In genomic region chr11:20459865-20460264, GRCh38 we compare ENCODE assay signal across 20 cellular contexts.
"Had no signal": no experiment of that assay in that cellular context is flagged by ENCODE, and none has a peak within 500 bp of the region (broad histone marks: within the 10 kb centered on the region; RNA-seq: fewer than 3 reads in every experiment).

No MANE protein-coding gene starts in this region.

- H3K9me3 ChIP-seq: gastrocnemius medialis, prostate gland, spleen, upper lobe of left lung had no signal

- H3K27me3 Mint-ChIP-seq: activated B cell treated with CpG ODN at 0.5 μM for 24 hours; activated CD4-positive, alpha-beta T cell treated with anti-CD3 and anti-CD28 coated beads for 36 hours; activated naive CD4-positive, alpha-beta T cell treated with anti-CD3 and anti-CD28 coated beads, Interleukin-2, amount 10 ng/mL, durations not matched to agents 7 days and 5 days; activated naive CD8-positive, alpha-beta T cell treated with anti-CD3 and anti-CD28 coated beads, Interleukin-2, amount 50 U/mL, for 24 hours; brain had no signal

- DNase-seq: activated B cell treated with CpG ODN at 0.5 μM for 24 hours; activated CD4-positive, alpha-beta T cell treated with anti-CD3 and anti-CD28 coated beads for 36 hours; activated CD4-positive, alpha-beta T cell treated with anti-CD3 and anti-CD28 coated beads, Interleukin-2, amount 50 U/mL, for 4 hours; activated CD8-positive, alpha-beta memory T cell treated with anti-CD3 and anti-CD28 coated beads, Interleukin-2, amount 50 U/mL, for 48 hours; activated naive CD4-positive, alpha-beta T cell treated with anti-CD3 and anti-CD28 coated beads, Interleukin-2, amount 10 ng/mL, durations not matched to agents 7 days and 5 days; activated naive CD8-positive, alpha-beta T cell treated with anti-CD3 and anti-CD28 coated beads, Interleukin-2, amount 50 U/mL, for 24 hours; activated T-cell treated with anti-CD3 and anti-CD28 coated beads, Interleukin-2, amount 50 U/mL, for 4 hours; anterior cingulate cortex; gastrocnemius medialis; hippocampal formation; kidney glomerular epithelial cell; midbrain; natural killer cell; spleen; stimulated activated CD4-positive, alpha-beta T cell treated with anti-CD3 and anti-CD28 coated beads, Interleukin-4, amount 100 ng/mL, for 24 hours; stimulated activated naive CD8-positive, alpha-beta T cell treated with anti-CD3 and anti-CD28 coated beads, Interleukin-15, Interleukin-2, amounts not matched to agents 100 U/mL and 50 U/mL, for 24 hours; upper lobe of left lung had no signal

- H3K27ac ChIP-seq: gastrocnemius medialis, prostate gland, spleen, upper lobe of left lung had no signal

- H3K36me3 ChIP-seq: prostate gland had no signal

- H3K4me3 Mint-ChIP-seq: activated B cell treated with CpG ODN at 0.5 μM for 24 hours; activated CD4-positive, alpha-beta T cell treated with anti-CD3 and anti-CD28 coated beads for 36 hours; activated naive CD4-positive, alpha-beta T cell treated with anti-CD3 and anti-CD28 coated beads, Interleukin-2, amount 10 ng/mL, durations not matched to agents 7 days and 5 days; activated naive CD8-positive, alpha-beta T cell treated with anti-CD3 and anti-CD28 coated beads, Interleukin-2, amount 50 U/mL, for 24 hours; activated T-cell treated with anti-CD3 and anti-CD28 coated beads, Interleukin-2, amount 50 U/mL, for 4 hours; brain; natural killer cell; T-helper 2 cell treated with Interferon-gamma antibody and Interleukin-4, amounts not matched to agents 5 μg/mL and 100 μg/mL, for 36 hours had no signal

- H3K4me1 ChIP-seq: gastrocnemius medialis, prostate gland, spleen, upper lobe of left lung had no signal

- H3K27ac Mint-ChIP-seq: activated B cell treated with CpG ODN at 0.5 μM for 24 hours; activated CD4-positive, alpha-beta T cell treated with anti-CD3 and anti-CD28 coated beads for 36 hours; activated naive CD4-positive, alpha-beta T cell treated with anti-CD3 and anti-CD28 coated beads, Interleukin-2, amount 10 ng/mL, durations not matched to agents 7 days and 5 days; activated naive CD8-positive, alpha-beta T cell treated with anti-CD3 and anti-CD28 coated beads, Interleukin-2, amount 50 U/mL, for 24 hours; brain; natural killer cell; T-helper 2 cell treated with Interferon-gamma antibody and Interleukin-4, amounts not matched to agents 5 μg/mL and 100 μg/mL, for 36 hours had no signal

- H3K27me3 ChIP-seq: gastrocnemius medialis, spleen, upper lobe of left lung had no signal

- ATAC-seq: activated CD4-positive, alpha-beta T cell treated with anti-CD3 and anti-CD28 coated beads for 36 hours; activated naive CD8-positive, alpha-beta T cell treated with anti-CD3 and anti-CD28 coated beads, Interleukin-2, amount 50 U/mL, for 24 hours; activated T-cell treated with anti-CD3 and anti-CD28 coated beads, Interleukin-2, amount 50 U/mL, for 4 hours; gastrocnemius medialis; natural killer cell; stimulated activated naive CD8-positive, alpha-beta T cell treated with anti-CD3 and anti-CD28 coated beads, Interleukin-15, Interleukin-2, amounts not matched to agents 100 U/mL and 50 U/mL, for 24 hours had no signal

- H3K9me3 Mint-ChIP-seq: activated B cell treated with CpG ODN at 0.5 μM for 24 hours; activated naive CD4-positive, alpha-beta T cell treated with anti-CD3 and anti-CD28 coated beads, Interleukin-2, amount 10 ng/mL, durations not matched to agents 7 days and 5 days; activated naive CD8-positive, alpha-beta T cell treated with anti-CD3 and anti-CD28 coated beads, Interleukin-2, amount 50 U/mL, for 24 hours; activated T-cell treated with anti-CD3 and anti-CD28 coated beads, Interleukin-2, amount 50 U/mL, for 4 hours; brain; natural killer cell; T-helper 2 cell treated with Interferon-gamma antibody and Interleukin-4, amounts not matched to agents 5 μg/mL and 100 μg/mL, for 36 hours had no signal

- H3K4me1 Mint-ChIP-seq: activated B cell treated with CpG ODN at 0.5 μM for 24 hours; activated CD4-positive, alpha-beta T cell treated with anti-CD3 and anti-CD28 coated beads for 36 hours; activated naive CD4-positive, alpha-beta T cell treated with anti-CD3 and anti-CD28 coated beads, Interleukin-2, amount 10 ng/mL, durations not matched to agents 7 days and 5 days; activated naive CD8-positive, alpha-beta T cell treated with anti-CD3 and anti-CD28 coated beads, Interleukin-2, amount 50 U/mL, for 24 hours had no signal

- H3K36me3 Mint-ChIP-seq: natural killer cell had no signal

- H3K4me3 ChIP-seq: gastrocnemius medialis, prostate gland, spleen, upper lobe of left lung had no signal
